ENCODE assay signal across 20 cellular contexts in the genomic region with DNA sequence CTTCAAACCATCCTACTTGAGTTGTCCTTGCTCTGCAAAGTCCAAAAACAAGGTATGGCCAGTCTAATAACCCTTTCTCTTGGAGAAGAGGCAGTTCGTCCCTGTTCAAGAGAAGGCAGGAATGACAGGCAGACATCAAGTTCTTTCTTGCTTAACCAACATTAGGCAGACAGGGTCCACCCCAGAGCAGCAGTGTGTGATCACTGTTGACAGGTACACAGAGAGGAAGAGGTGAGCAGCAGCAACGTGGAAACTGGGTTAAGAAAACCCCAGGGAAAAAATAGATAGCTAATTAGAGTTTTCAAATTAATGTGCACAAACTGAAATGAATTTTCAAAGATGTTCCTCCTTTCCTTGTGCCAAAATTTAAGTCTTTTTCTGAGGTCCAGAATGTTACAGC. TPM values are rescaled to one million over a fixed set of nuclear protein-coding genes. Genes with fewer than 3 reads are reported as not detected.
DNase-seq lines count a peak whose midpoint lies in the region; ATAC-seq, FAIRE-seq and TF ChIP-seq lines count a peak whose summit lies in the region.
"Had no signal": no experiment of that assay in that cellular context is flagged by ENCODE, and none has a peak within 500 bp of the region (broad histone marks: within the 10 kb centered on the region; RNA-seq: fewer than 3 reads in every experiment).

No MANE protein-coding gene starts in this region.

- peak overlapping the region; percentile 6 for H3K4ac ChIP-seq in mesendoderm (ENCODE audit: low read depth, low read length)

- no peak for ATAC-seq in activated T-helper 17 cell treated with anti-CD3 and anti-CD28 coated beads, Interleukin-2, amount 50 U/mL, for 72 hours (replicated peaks)
- no peak for ATAC-seq in HG03469 (IDR thresholded peaks at IDR 0.05; ENCODE audit: unreplicated experiment)

- peaks cover 2% of the 10 kb centered on the region for H3K4me1 ChIP-seq in mesendoderm (ENCODE audit: control insufficient read depth, low read depth, low read length)
- H3K4me1 ChIP-seq: BLaER1 had no signal

- no peaks in the 10 kb centered on the region for H3K9me3 Mint-ChIP-seq in activated naive CD4-positive, alpha-beta T cell treated with anti-CD3 and anti-CD28 coated beads for 36 hours
- peaks cover 4% of the 10 kb centered on the region for H3K9me3 Mint-ChIP-seq in activated T-helper 17 cell treated with anti-CD3 and anti-CD28 coated beads, Interleukin-2, amount 50 U/mL, for 72 hours
- H3K9me3 Mint-ChIP-seq: IgD-negative memory B cell had no signal

- no peaks in the 10 kb centered on the region for H3K36me3 Mint-ChIP-seq in activated naive CD4-positive, alpha-beta T cell treated with anti-CD3 and anti-CD28 coated beads for 36 hours (ENCODE audit: low read depth)
- peaks cover 6% of the 10 kb centered on the region for H3K36me3 Mint-ChIP-seq in activated T-helper 17 cell treated with anti-CD3 and anti-CD28 coated beads, Interleukin-2, amount 50 U/mL, for 72 hours (ENCODE audit: low read depth)
- H3K36me3 Mint-ChIP-seq: IgD-negative memory B cell had no signal

- no peak overlapping the region for H2BK5ac ChIP-seq in mesendoderm (ENCODE audit: low read length)

- no peak overlapping the region for H2BK120ac ChIP-seq in mesendoderm (ENCODE audit: low read depth, low read length)

- no peak overlapping the region for H3K4me2 ChIP-seq in mesendoderm (ENCODE audit: low read length)
- H3K4me2 ChIP-seq: BLaER1 had no signal

- peak; percentile 21 for FAIRE-seq in GM12892 (lab: Jason Lieb, UNC)
- FAIRE-seq: D721Med, G401.6 had no signal

- H3K56ac ChIP-seq in mesendoderm (ENCODE audit: low read length) = no peak overlapping the region

- no CpG with 5 or more reads among the region's 2 CpGs for WGBS in mesendoderm (ENCODE audit: extremely low coverage, insufficient coverage, low lambda C conversion rate)

- no peak overlapping the region for H3K4me3 Mint-ChIP-seq in activated naive CD4-positive, alpha-beta T cell treated with anti-CD3 and anti-CD28 coated beads for 36 hours
- peak overlapping the region; percentile 27 for H3K4me3 Mint-ChIP-seq in activated T-helper 17 cell treated with anti-CD3 and anti-CD28 coated beads, Interleukin-2, amount 50 U/mL, for 72 hours
- H3K4me3 Mint-ChIP-seq: IgD-negative memory B cell had no signal

- H2AK5ac ChIP-seq in mesendoderm (ENCODE audit: low read length) = no peak overlapping the region

- no peak overlapping the region for H2BK15ac ChIP-seq in mesendoderm (replicated peaks; ENCODE audit: low read depth)

- no peak overlapping the region for H3K23ac ChIP-seq in mesendoderm (ENCODE audit: low read length)

- DNase-seq in activated naive CD4-positive, alpha-beta T cell treated with anti-CD3 and anti-CD28 coated beads for 36 hours = peak; percentile 21
- no peak for DNase-seq in activated naive CD4-positive, alpha-beta T cell (lab: John Stamatoyannopoulos, UW)
- no peak for DNase-seq in GM12892 (ENCODE audit: insufficient read length)
- no peak for DNase-seq in mesendoderm
- no peak for DNase-seq in KG1 (lab: John Stamatoyannopoulos, UW)
- no peak for DNase-seq in HuH-7.5 (ENCODE audit: low spot score)
- DNase-seq: AML-193, COR-L47, DMS153, DMS79 treated with DMSO at 0.1 percent for 48 hours, EL, GM23248, H7 had no signal

- no peak overlapping the region for H3K27ac Mint-ChIP-seq in activated naive CD4-positive, alpha-beta T cell treated with anti-CD3 and anti-CD28 coated beads for 36 hours
- peak overlapping the region; percentile 81 for H3K27ac Mint-ChIP-seq in activated T-helper 17 cell treated with anti-CD3 and anti-CD28 coated beads, Interleukin-2, amount 50 U/mL, for 72 hours

- H3K79me1 ChIP-seq in mesendoderm (ENCODE audit: low read length) = peaks cover 3% of the 10 kb centered on the region

- H3K18ac ChIP-seq in mesendoderm (ENCODE audit: low read length) = peak overlapping the region; percentile 6

- peaks cover 2% of the 10 kb centered on the region for H3K79me2 ChIP-seq in mesendoderm (ENCODE audit: control insufficient read depth, insufficient read depth, low read length)

- CTCF ChIA-PET in activated naive CD4-positive, alpha-beta T cell treated with anti-CD3 and anti-CD28 coated beads for 36 hours (lab: Charles Lee) = no interaction called here

- H3K9ac ChIP-seq in mesendoderm (ENCODE audit: low read length) = no peak overlapping the region
- H3K9ac ChIP-seq: BLaER1, GM23248 had no signal

- no peaks in the 10 kb centered on the region for H3K27me3 ChIP-seq in mesendoderm (ENCODE audit: insufficient read depth, low read length, poor library complexity)
- H3K27me3 ChIP-seq: BLaER1 had no signal

- TF ChIP-seq POLR2A in GM12892 (IDR thresholded peaks at IDR 0.05; ENCODE audit: low read depth, low read length) = no peak

- intact Hi-C loops in activated naive CD4-positive, alpha-beta T cell treated with anti-CD3 and anti-CD28 coated beads for 36 hours (cut with micrococcal nuclease) = loop anchor here (2.0 kb wide), 1 partner anchor 47 kb away; no protein-coding TSS in a partner anchor

- no peak overlapping the region for H3K27ac ChIP-seq in mesendoderm (ENCODE audit: low read depth, low read length)
- H3K27ac ChIP-seq: 22Rv1, BLaER1, GM23248 had no signal

- H4K5ac ChIP-seq in mesendoderm (ENCODE audit: low read length) = no peak overlapping the region

- no peaks in the 10 kb centered on the region for H3K36me3 ChIP-seq in mesendoderm (ENCODE audit: control insufficient read depth, insufficient read depth, low read length)
- H3K36me3 ChIP-seq: BLaER1 had no signal

- H3K27me3 Mint-ChIP-seq in activated naive CD4-positive, alpha-beta T cell treated with anti-CD3 and anti-CD28 coated beads for 36 hours (ENCODE audit: low read depth) = no peaks in the 10 kb centered on the region
- no peaks in the 10 kb centered on the region for H3K27me3 Mint-ChIP-seq in activated T-helper 17 cell treated with anti-CD3 and anti-CD28 coated beads, Interleukin-2, amount 50 U/mL, for 72 hours
- H3K27me3 Mint-ChIP-seq: IgD-negative memory B cell had no signal

- no peak overlapping the region for H3K4me3 ChIP-seq in mesendoderm (ENCODE audit: low read length)
- H3K4me3 ChIP-seq: BLaER1, GM23248 had no signal

- no peak overlapping the region for H4K8ac ChIP-seq in mesendoderm (ENCODE audit: low read depth, low read length)

- peaks cover 68% of the 10 kb centered on the region for H3K4me1 Mint-ChIP-seq in activated naive CD4-positive, alpha-beta T cell treated with anti-CD3 and anti-CD28 coated beads for 36 hours (ENCODE audit: low read depth)
- peaks cover 56% of the 10 kb centered on the region for H3K4me1 Mint-ChIP-seq in activated T-helper 17 cell treated with anti-CD3 and anti-CD28 coated beads, Interleukin-2, amount 50 U/mL, for 72 hours

RNA-seq across cellular contexts. Expression of a gene that starts 48.2 kb away (rescaled TPM):
- 10 to 100 TPM; 27.0 to 28.8 TPM for total RNA-seq in activated naive CD4-positive, alpha-beta T cell treated with anti-CD3 and anti-CD28 coated beads for 36 hours
- polyA plus RNA-seq in GM12892 (2012; ENCODE audit: missing spikeins) = 30.6 TPM
- total RNA-seq in activated T-helper 17 cell treated with anti-CD3 and anti-CD28 coated beads, Interleukin-2, amount 50 U/mL, for 72 hours = 10 to 100 TPM; 28.6 to 43.8 TPM
- 32.3 TPM for polyA plus RNA-seq in mesendoderm (2013, experiment 1 of 2)
- polyA plus RNA-seq in mesendoderm (2013, experiment 2 of 2) = 33.3 TPM
